Comparison of ENCODE assay signal across 28 cellular contexts in the genomic region with DNA sequence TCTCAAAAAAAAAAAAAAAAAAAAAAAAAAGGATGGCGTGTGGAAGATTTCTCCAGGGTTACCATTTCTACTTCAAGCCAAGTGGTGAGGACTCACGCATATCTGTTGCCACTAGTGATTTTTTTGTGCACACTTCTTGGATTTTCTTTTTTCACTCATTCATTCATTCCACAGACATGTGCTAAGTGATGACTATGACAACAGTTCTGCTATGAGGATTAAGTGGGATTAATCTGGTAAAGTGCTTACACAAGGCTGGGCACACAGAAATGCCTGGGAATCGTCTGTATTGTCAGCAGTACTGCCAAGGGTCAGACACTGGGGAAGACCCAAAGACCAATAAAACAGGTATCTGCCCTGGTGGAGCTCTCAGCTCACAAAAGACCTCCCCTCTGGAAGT. TPM values are rescaled to one million over a fixed set of nuclear protein-coding genes. Genes with fewer than 3 reads are reported as not detected.
"Had no signal": no experiment of that assay in that cellular context is flagged by ENCODE, and none has a peak within 500 bp of the region (broad histone marks: within the 10 kb centered on the region; RNA-seq: fewer than 3 reads in every experiment).

No MANE protein-coding gene starts in this region.

- H3K36me3 ChIP-seq: gastrocnemius medialis, heart left ventricle, right atrium auricular region had no signal

- H3K4me3 Mint-ChIP-seq: activated CD4-positive, alpha-beta T cell treated with anti-CD3 and anti-CD28 coated beads, Interleukin-2, amount 10 ng/mL, durations not matched to agents 24 days and 14 days; activated CD8-positive, alpha-beta T cell treated with anti-CD3 and anti-CD28 coated beads for 36 hours; activated naive CD8-positive, alpha-beta T cell; activated T-cell treated with anti-CD3 and anti-CD28 coated beads, Interleukin-2, amount 50 U/mL, for 24 hours; effector memory CD8-positive, alpha-beta T cell; naive B cell; neural crest cell; stimulated activated naive CD8-positive, alpha-beta T cell treated with anti-CD3 and anti-CD28 coated beads, Interleukin-15, Interleukin-2, amounts not matched to agents 100 ng/mL and 50 ng/mL, for 24 hours; type B pancreatic cell had no signal

- H3K4me1 Mint-ChIP-seq: naive B cell had no signal

- ATAC-seq: activated CD8-positive, alpha-beta T cell treated with anti-CD3 and anti-CD28 coated beads for 36 hours; body of pancreas; effector memory CD8-positive, alpha-beta T cell; left lobe of liver had no signal

- H3K36me3 Mint-ChIP-seq: type B pancreatic cell had no signal

- H3K27ac Mint-ChIP-seq: activated CD4-positive, alpha-beta T cell treated with anti-CD3 and anti-CD28 coated beads, Interleukin-2, amount 10 ng/mL, durations not matched to agents 24 days and 14 days; activated CD8-positive, alpha-beta T cell treated with anti-CD3 and anti-CD28 coated beads for 36 hours; activated naive CD8-positive, alpha-beta T cell; activated T-cell treated with anti-CD3 and anti-CD28 coated beads, Interleukin-2, amount 50 U/mL, for 24 hours; effector memory CD8-positive, alpha-beta T cell; progenitor cell of endocrine pancreas; stimulated activated naive CD8-positive, alpha-beta T cell treated with anti-CD3 and anti-CD28 coated beads, Interleukin-15, Interleukin-2, amounts not matched to agents 100 ng/mL and 50 ng/mL, for 24 hours had no signal

- H3K4me3 ChIP-seq: body of pancreas, gastrocnemius medialis, heart left ventricle, lung, right atrium auricular region, skin epidermis had no signal

- H3K27me3 Mint-ChIP-seq: activated CD8-positive, alpha-beta T cell treated with anti-CD3 and anti-CD28 coated beads for 36 hours; activated T-cell treated with anti-CD3 and anti-CD28 coated beads, Interleukin-2, amount 50 U/mL, for 24 hours; stimulated activated naive CD8-positive, alpha-beta T cell treated with anti-CD3 and anti-CD28 coated beads, Interleukin-15, Interleukin-2, amounts not matched to agents 100 ng/mL and 50 ng/mL, for 24 hours had no signal

- H3K9me3 ChIP-seq: body of pancreas, gastrocnemius medialis had no signal

- H3K4me1 ChIP-seq: body of pancreas, gastrocnemius medialis had no signal

- DNase-seq: activated CD4-positive, alpha-beta T cell treated with anti-CD3 and anti-CD28 coated beads, Interleukin-2, amount 10 ng/mL, durations not matched to agents 24 days and 14 days; activated CD8-positive, alpha-beta T cell treated with anti-CD3 and anti-CD28 coated beads for 36 hours; activated gamma-delta T cell treated with Interleukin-2 at 50 U/mL for 16 hours; activated T-cell treated with anti-CD3 and anti-CD28 coated beads, Interleukin-2, amount 50 U/mL, for 24 hours; amniotic stem cell; body of pancreas; caudate nucleus; effector memory CD8-positive, alpha-beta T cell; kidney; midbrain; naive B cell; T-helper 1 cell; T-helper 9 cell had no signal

- FAIRE-seq: kidney had no signal

- H3K27ac ChIP-seq: body of pancreas, gastrocnemius medialis had no signal

- H3K27me3 ChIP-seq: body of pancreas, gastrocnemius medialis, heart left ventricle, right atrium auricular region had no signal

RNA-seq across cellular contexts. Expression of gene OPN1SW, which starts 6.3 kb away (rescaled TPM):
- total RNA-seq: activated CD4-positive, alpha-beta T cell treated with anti-CD3 and anti-CD28 coated beads, Interleukin-2, amount 10 ng/mL, durations not matched to agents 24 days and 14 days; activated CD8-positive, alpha-beta T cell treated with anti-CD3 and anti-CD28 coated beads for 36 hours; body of pancreas; dermis microvascular lymphatic vessel endothelial cell; fibroblast of lung; gastrocnemius medialis; heart left ventricle; kidney; left lobe of liver; lung; neural crest cell; omental fat pad; progenitor cell of endocrine pancreas; right atrium auricular region; temporal lobe had no signal
- polyA plus RNA-seq: fibroblast of lung, heart left ventricle, lung had no signal
